19 cellular contexts compared by ENCODE assay signal in genomic region chr17:36940313-36941264, GRCh38. TPM values are rescaled to one million over a fixed set of nuclear protein-coding genes. Genes with fewer than 3 reads are reported as not detected.
DNase-seq lines count a peak whose midpoint lies in the region; ATAC-seq and TF ChIP-seq lines count a peak whose summit lies in the region.
"Had no signal": no experiment of that assay in that cellular context is flagged by ENCODE, and none has a peak within 500 bp of the region (broad histone marks: within the 10 kb centered on the region; RNA-seq: fewer than 3 reads in every experiment).

No MANE protein-coding gene starts in this region.

- no peak overlapping the region for H3K14ac ChIP-seq in neuronal stem cell (ENCODE audit: low read length)

- H3K4me3 Mint-ChIP-seq in activated CD8-positive, alpha-beta T cell treated with anti-CD3 and anti-CD28 coated beads, Interleukin-2, amount 10 ng/mL, durations not matched to agents 7 days and 5 days: peak overlapping the region; percentile 18
- no peak overlapping the region for H3K4me3 Mint-ChIP-seq in activated CD8-positive, alpha-beta T cell treated with anti-CD3 and anti-CD28 coated beads for 36 hours
- peak overlapping the region; percentile 18 for H3K4me3 Mint-ChIP-seq in WTC11

- H3K9me3 ChIP-seq in iPS-20b (ENCODE audit: insufficient read depth, low read depth, low read length): peaks cover 4% of the 10 kb centered on the region; the same call in 1 of the 2 replicates
- no peaks in the 10 kb centered on the region for H3K9me3 ChIP-seq in neuronal stem cell (replicated peaks in 1 of 2; ENCODE audit: control insufficient read depth in 2 of 2, insufficient read depth in 1 of 2, low read depth in 1 of 2, low read length in 2 of 2)
- H3K9me3 ChIP-seq in uterus: no peaks in the 10 kb centered on the region
- H3K9me3 ChIP-seq: heart right ventricle, mucosa of descending colon, pancreas had no signal

- no peak overlapping the region for H3K4me2 ChIP-seq in neuronal stem cell (ENCODE audit: insufficient read depth, low read length, poor library complexity, severe bottlenecking)

- no CpG with 5 or more reads among the region's 52 CpGs for WGBS in neuronal stem cell (ENCODE audit: extremely low coverage in 2 of 2, insufficient read length in 2 of 2, insufficient replicate concordance in 1 of 2), 2 donors

- no peak for ATAC-seq in activated CD8-positive, alpha-beta T cell treated with anti-CD3 and anti-CD28 coated beads, Interleukin-2, amount 10 ng/mL, durations not matched to agents 7 days and 5 days
- no peak for ATAC-seq in activated CD8-positive, alpha-beta T cell treated with anti-CD3 and anti-CD28 coated beads for 36 hours
- ATAC-seq in WTC11: no peak
- ATAC-seq in HG02870 (IDR thresholded peaks at IDR 0.05; ENCODE audit: unreplicated experiment): no peak
- ATAC-seq: heart right ventricle, left cardiac atrium, mucosa of descending colon, pancreas had no signal

- TF ChIP-seq CTCF in activated CD8-positive, alpha-beta T cell treated with anti-CD3 and anti-CD28 coated beads for 36 hours (IDR thresholded peaks at IDR 0.05): no peak
- TF ChIP-seq CTCF in WTC11 (IDR thresholded peaks at IDR 0.05) (no peak), uterus (IDR thresholded peaks at IDR 0.05) (no peak)

- peaks cover 100% of the 10 kb centered on the region for H3K27me3 ChIP-seq in iPS-20b (ENCODE audit: insufficient read depth, low read length)
- H3K27me3 ChIP-seq in neuronal stem cell (ENCODE audit: control insufficient read depth in 3 of 3, insufficient read depth in 3 of 3, low read depth in 1 of 3, low read length in 3 of 3): peaks cover 71 to 100% (median 92%) of the 10 kb centered on the region in 3 experiments
- H3K27me3 ChIP-seq in uterus: peaks cover 89 to 95% of the 10 kb centered on the region in 2 donors

- no peak overlapping the region for H2BK5ac ChIP-seq in neuronal stem cell (ENCODE audit: low read length)

- H3K4me1 ChIP-seq in iPS-20b (ENCODE audit: insufficient read depth, low read length) (peaks cover 12% of the 10 kb centered on the region; the same call in 1 of the 2 replicates), neuronal stem cell (ENCODE audit: control insufficient read depth in 2 of 2, insufficient read depth in 1 of 2, low read depth in 1 of 2, low read length in 2 of 2) (peaks cover 13 to 24% of the 10 kb centered on the region in 2 donors), uterus (peaks cover 0 to 14% of the 10 kb centered on the region in 2 donors)

- H3K79me1 ChIP-seq in neuronal stem cell (ENCODE audit: low read depth, low read length): no peaks in the 10 kb centered on the region

- no peak overlapping the region for H3K4ac ChIP-seq in neuronal stem cell (ENCODE audit: low read length)

- peak overlapping the region; percentile 31 for H3K18ac ChIP-seq in neuronal stem cell (ENCODE audit: low read length)

- H2BK15ac ChIP-seq in neuronal stem cell (ENCODE audit: low read length): no peak overlapping the region

- H3K9ac ChIP-seq in iPS-20b (ENCODE audit: low read depth, low read length) (no peak overlapping the region), neuronal stem cell (ENCODE audit: low read depth, low read length, poor library complexity) (no peak overlapping the region)

- H3K27me3 Mint-ChIP-seq in activated CD8-positive, alpha-beta T cell treated with anti-CD3 and anti-CD28 coated beads, Interleukin-2, amount 10 ng/mL, durations not matched to agents 7 days and 5 days (ENCODE audit: low read depth): peaks cover 81% of the 10 kb centered on the region
- peaks cover 82% of the 10 kb centered on the region for H3K27me3 Mint-ChIP-seq in activated CD8-positive, alpha-beta T cell treated with anti-CD3 and anti-CD28 coated beads for 36 hours
- peaks cover 99% of the 10 kb centered on the region for H3K27me3 Mint-ChIP-seq in WTC11 (ENCODE audit: low read depth)

- H3K9me3 Mint-ChIP-seq in activated CD8-positive, alpha-beta T cell treated with anti-CD3 and anti-CD28 coated beads, Interleukin-2, amount 10 ng/mL, durations not matched to agents 7 days and 5 days (ENCODE audit: insufficient read depth): no peaks in the 10 kb centered on the region
- H3K9me3 Mint-ChIP-seq in activated CD8-positive, alpha-beta T cell treated with anti-CD3 and anti-CD28 coated beads for 36 hours: no peaks in the 10 kb centered on the region
- H3K9me3 Mint-ChIP-seq in WTC11: no peaks in the 10 kb centered on the region

- intact Hi-C loops in activated CD8-positive, alpha-beta T cell treated with anti-CD3 and anti-CD28 coated beads for 36 hours (cut with micrococcal nuclease): no loop called here
- intact Hi-C loops in uterus (cut with DNase I; ENCODE audit: low total_unique reads): no loop called here

- H3K4me1 Mint-ChIP-seq in activated CD8-positive, alpha-beta T cell treated with anti-CD3 and anti-CD28 coated beads, Interleukin-2, amount 10 ng/mL, durations not matched to agents 7 days and 5 days (ENCODE audit: low read depth): peaks cover 57% of the 10 kb centered on the region
- peaks cover 48% of the 10 kb centered on the region for H3K4me1 Mint-ChIP-seq in activated CD8-positive, alpha-beta T cell treated with anti-CD3 and anti-CD28 coated beads for 36 hours (ENCODE audit: low read depth)
- H3K4me1 Mint-ChIP-seq in WTC11: peaks cover 68% of the 10 kb centered on the region

- H3K23ac ChIP-seq in neuronal stem cell (ENCODE audit: low read depth, low read length, poor library complexity): peak overlapping the region; percentile 66

- H3K27ac Mint-ChIP-seq in activated CD8-positive, alpha-beta T cell treated with anti-CD3 and anti-CD28 coated beads, Interleukin-2, amount 10 ng/mL, durations not matched to agents 7 days and 5 days: no peak overlapping the region
- no peak overlapping the region for H3K27ac Mint-ChIP-seq in activated CD8-positive, alpha-beta T cell treated with anti-CD3 and anti-CD28 coated beads for 36 hours
- H3K27ac Mint-ChIP-seq in WTC11: no peak overlapping the region

- H3K4me3 ChIP-seq in iPS-20b (ENCODE audit: low read length) (0 out of 2 replicates have a peak overlapping the region, but pooled peaks have one; percentile 22), neuronal stem cell (ENCODE audit: low read length in 2 of 2) (no peak overlapping the region), uterus (no peak overlapping the region)
- H3K4me3 ChIP-seq: heart right ventricle, mucosa of descending colon, pancreas had no signal

- POLR2A ChIA-PET in activated CD8-positive, alpha-beta T cell treated with anti-CD3 and anti-CD28 coated beads, Interleukin-2, amount 10 ng/mL, durations not matched to agents 7 days and 5 days (lab: Charles Lee): interaction anchor here (0.9 kb wide), 1 partner anchor 9 kb away, joined by 3 read pairs; no protein-coding TSS in a partner anchor
- POLR2A ChIA-PET in activated CD8-positive, alpha-beta T cell treated with anti-CD3 and anti-CD28 coated beads for 36 hours (lab: Charles Lee): interaction anchor here (1.6 to 3.2 kb wide), 2 partner anchors 8 to 107 kb away, joined by 6 to 19 read pairs; partner anchors contain the start of gene AATF
- POLR2A ChIA-PET in WTC11 (lab: Charles Lee): no interaction called here

- no peak overlapping the region for H4K8ac ChIP-seq in neuronal stem cell (ENCODE audit: low read depth, low read length)

- H2BK120ac ChIP-seq in neuronal stem cell (ENCODE audit: low read depth, low read length): no peak overlapping the region

- peaks cover 2% of the 10 kb centered on the region for H3K36me3 Mint-ChIP-seq in activated CD8-positive, alpha-beta T cell treated with anti-CD3 and anti-CD28 coated beads, Interleukin-2, amount 10 ng/mL, durations not matched to agents 7 days and 5 days (ENCODE audit: low read depth)
- H3K36me3 Mint-ChIP-seq in activated CD8-positive, alpha-beta T cell treated with anti-CD3 and anti-CD28 coated beads for 36 hours (ENCODE audit: low read depth): no peaks in the 10 kb centered on the region
- no peaks in the 10 kb centered on the region for H3K36me3 Mint-ChIP-seq in WTC11
- H3K36me3 Mint-ChIP-seq: CD4-positive, CD25-positive, alpha-beta regulatory T cell had no signal

- TF ChIP-seq POLR2A in uterus (IDR thresholded peaks at IDR 0.05): no peak

- peak overlapping the region; percentile 73 for H2AK5ac ChIP-seq in neuronal stem cell (ENCODE audit: low read depth, low read length)

- H3K36me3 ChIP-seq in iPS-20b (ENCODE audit: insufficient read depth, low read depth, low read length) (no peaks in the 10 kb centered on the region), neuronal stem cell (replicated peaks in 1 of 2; ENCODE audit: control insufficient read depth in 2 of 2, insufficient read depth in 2 of 2, low read length in 2 of 2) (no peaks in the 10 kb centered on the region), uterus (no peaks in the 10 kb centered on the region)
- H3K36me3 ChIP-seq: heart right ventricle, pancreas had no signal

- no peak overlapping the region for H2BK12ac ChIP-seq in neuronal stem cell (ENCODE audit: low read length)

- no peak overlapping the region for H2AFZ ChIP-seq in neuronal stem cell (ENCODE audit: low read length)

- CTCF ChIA-PET in activated CD8-positive, alpha-beta T cell treated with anti-CD3 and anti-CD28 coated beads, Interleukin-2, amount 10 ng/mL, durations not matched to agents 7 days and 5 days (lab: Charles Lee): no interaction called here
- CTCF ChIA-PET in activated CD8-positive, alpha-beta T cell treated with anti-CD3 and anti-CD28 coated beads for 36 hours (lab: Charles Lee): no interaction called here
- CTCF ChIA-PET in WTC11 (lab: Charles Lee): interaction anchor here (1.0 to 1.4 kb wide), 3 partner anchors 9 to 283 kb away, joined by 3 read pairs; no protein-coding TSS in a partner anchor

- no peak for DNase-seq in activated CD8-positive, alpha-beta T cell treated with anti-CD3 and anti-CD28 coated beads, Interleukin-2, amount 10 ng/mL, durations not matched to agents 7 days and 5 days
- no peak for DNase-seq in activated CD8-positive, alpha-beta T cell treated with anti-CD3 and anti-CD28 coated beads for 36 hours
- DNase-seq in WTC11 (ENCODE audit: low spot score) (peak; percentile 36), neuronal stem cell (ENCODE audit: low spot score) (no peak), uterus (no peak)
- no peak for DNase-seq in central memory CD4-positive, alpha-beta T cell
- DNase-seq: activated gamma-delta T cell; amniotic stem cell; CD4-positive, CD25-positive, alpha-beta regulatory T cell; heart right ventricle; left cardiac atrium; mucosa of descending colon; NCI-H146; NCI-H226; RPMI8226 had no signal

- H4K91ac ChIP-seq in neuronal stem cell (ENCODE audit: low read depth, low read length, poor library complexity): no peak overlapping the region

- H3K27ac ChIP-seq in iPS-20b (ENCODE audit: low read length): no peak overlapping the region
- H3K27ac ChIP-seq in neuronal stem cell (replicated peaks; ENCODE audit: low read length): no peak overlapping the region
- H3K27ac ChIP-seq in uterus: no peak overlapping the region
- H3K27ac ChIP-seq: heart right ventricle, pancreas had no signal

RNA-seq across cellular contexts. Expression of gene LHX1, which starts 3.3 kb away (rescaled TPM):
- total RNA-seq in activated CD8-positive, alpha-beta T cell treated with anti-CD3 and anti-CD28 coated beads, Interleukin-2, amount 10 ng/mL, durations not matched to agents 7 days and 5 days: not detected
- total RNA-seq in activated CD8-positive, alpha-beta T cell treated with anti-CD3 and anti-CD28 coated beads for 36 hours: not detected
- total RNA-seq in WTC11 (2021) (0.61 to 1.3 TPM (median 1.2 TPM) in 3 replicates), uterus (1 to 10 TPM in 1 of 4 donors, not detected in 3; 2.8 TPM)
- polyA plus RNA-seq in neuronal stem cell (2013, experiment 1 of 2): 0.04 TPM
- 0.06 TPM for polyA plus RNA-seq in neuronal stem cell (2013, experiment 2 of 2)
- total RNA-seq: CD4-positive, CD25-positive, alpha-beta regulatory T cell; left cardiac atrium; mucosa of descending colon; pancreas had no signal
- polyA plus RNA-seq: heart right ventricle, urinary bladder had no signal

RNA-seq across cellular contexts. Expression of gene AATF, which starts 8.2 kb away (rescaled TPM):
- 10 to 100 TPM; 69.8 to 72.9 TPM for total RNA-seq in activated CD8-positive, alpha-beta T cell treated with anti-CD3 and anti-CD28 coated beads, Interleukin-2, amount 10 ng/mL, durations not matched to agents 7 days and 5 days
- 10 to 100 TPM; 81.8 to 90.3 TPM for total RNA-seq in activated CD8-positive, alpha-beta T cell treated with anti-CD3 and anti-CD28 coated beads for 36 hours
- total RNA-seq in WTC11 (2021) (48.9 to 61.0 TPM (median 49.8 TPM) in 3 replicates), uterus (10 to 100 TPM in 3 of 4 donors, 1 to 10 TPM in 1; 10.0 to 48.2 (median 30.3) TPM)
- polyA plus RNA-seq in neuronal stem cell (2013, experiment 1 of 2): 58.6 TPM
- polyA plus RNA-seq in neuronal stem cell (2013, experiment 2 of 2): 62.9 TPM
